1 cellular context compared by ENCODE assay signal in the genomic region with DNA sequence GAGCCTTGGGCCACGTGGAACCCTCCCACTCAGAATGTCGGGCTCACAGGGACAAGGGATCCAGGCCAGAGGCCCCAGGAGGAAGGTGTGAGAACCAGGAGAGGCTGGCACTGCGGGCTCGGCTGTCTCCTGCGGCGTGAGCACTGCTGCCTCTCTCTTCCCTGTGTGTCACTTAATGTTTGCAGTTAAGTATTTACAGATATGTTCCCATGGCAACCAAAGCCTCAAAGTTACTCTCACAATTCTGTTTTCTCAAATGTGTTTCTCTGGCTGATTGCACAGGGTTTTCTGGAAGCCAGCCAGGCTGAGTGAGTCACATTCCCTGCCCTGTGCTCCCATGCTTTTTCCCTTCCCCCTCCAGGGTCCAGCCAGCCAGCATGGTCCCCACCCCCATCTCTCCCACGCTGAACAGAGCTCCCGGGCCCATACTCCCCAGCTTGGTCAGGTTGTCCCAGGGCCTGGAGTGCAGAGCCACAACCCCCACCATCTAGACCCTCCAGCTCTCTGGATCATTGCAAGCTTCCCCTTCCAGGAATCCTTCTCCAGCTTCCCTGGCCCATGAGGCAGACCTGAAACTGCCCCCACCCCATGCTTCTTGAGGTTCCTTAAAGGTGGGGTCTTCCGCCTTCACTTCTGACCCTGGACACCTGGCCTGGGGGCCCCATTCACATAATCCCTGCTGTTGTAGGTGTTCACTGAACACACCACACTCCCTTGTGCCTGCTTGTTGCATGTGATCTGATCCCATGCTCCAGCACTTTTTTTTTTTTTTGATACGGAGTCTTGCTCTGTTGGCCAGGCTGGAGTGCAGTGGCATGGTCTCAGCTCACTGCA.
TF ChIP-seq lines count a peak whose summit lies in the region.

No MANE protein-coding gene starts in this region.

TF ChIP-seq in HepG2, 621 proteins besides CTCF, POLR2A, EP300 and RAD21 (continued from another document and continues in another):
- TF ChIP-seq, protein P1, sequence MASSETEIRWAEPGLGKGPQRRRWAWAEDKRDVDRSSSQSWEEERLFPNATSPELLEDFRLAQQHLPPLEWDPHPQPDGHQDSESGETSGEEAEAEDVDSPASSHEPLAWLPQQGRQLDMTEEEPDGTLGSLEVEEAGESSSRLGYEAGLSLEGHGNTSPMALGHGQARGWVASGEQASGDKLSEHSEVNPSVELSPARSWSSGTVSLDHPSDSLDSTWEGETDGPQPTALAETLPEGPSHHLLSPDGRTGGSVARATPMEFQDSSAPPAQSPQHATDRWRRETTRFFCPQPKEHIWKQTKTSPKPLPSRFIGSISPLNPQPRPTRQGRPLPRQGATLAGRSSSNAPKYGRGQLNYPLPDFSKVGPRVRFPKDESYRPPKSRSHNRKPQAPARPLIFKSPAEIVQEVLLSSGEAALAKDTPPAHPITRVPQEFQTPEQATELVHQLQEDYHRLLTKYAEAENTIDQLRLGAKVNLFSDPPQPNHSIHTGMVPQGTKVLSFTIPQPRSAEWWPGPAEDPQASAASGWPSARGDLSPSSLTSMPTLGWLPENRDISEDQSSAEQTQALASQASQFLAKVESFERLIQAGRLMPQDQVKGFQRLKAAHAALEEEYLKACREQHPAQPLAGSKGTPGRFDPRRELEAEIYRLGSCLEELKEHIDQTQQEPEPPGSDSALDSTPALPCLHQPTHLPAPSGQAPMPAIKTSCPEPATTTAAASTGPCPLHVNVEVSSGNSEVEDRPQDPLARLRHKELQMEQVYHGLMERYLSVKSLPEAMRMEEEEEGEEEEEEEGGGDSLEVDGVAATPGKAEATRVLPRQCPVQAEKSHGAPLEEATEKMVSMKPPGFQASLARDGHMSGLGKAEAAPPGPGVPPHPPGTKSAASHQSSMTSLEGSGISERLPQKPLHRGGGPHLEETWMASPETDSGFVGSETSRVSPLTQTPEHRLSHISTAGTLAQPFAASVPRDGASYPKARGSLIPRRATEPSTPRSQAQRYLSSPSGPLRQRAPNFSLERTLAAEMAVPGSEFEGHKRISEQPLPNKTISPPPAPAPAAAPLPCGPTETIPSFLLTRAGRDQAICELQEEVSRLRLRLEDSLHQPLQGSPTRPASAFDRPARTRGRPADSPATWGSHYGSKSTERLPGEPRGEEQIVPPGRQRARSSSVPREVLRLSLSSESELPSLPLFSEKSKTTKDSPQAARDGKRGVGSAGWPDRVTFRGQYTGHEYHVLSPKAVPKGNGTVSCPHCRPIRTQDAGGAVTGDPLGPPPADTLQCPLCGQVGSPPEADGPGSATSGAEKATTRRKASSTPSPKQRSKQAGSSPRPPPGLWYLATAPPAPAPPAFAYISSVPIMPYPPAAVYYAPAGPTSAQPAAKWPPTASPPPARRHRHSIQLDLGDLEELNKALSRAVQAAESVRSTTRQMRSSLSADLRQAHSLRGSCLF (CRISPR knock-in tag; IDR thresholded peaks at IDR 0.05; ENCODE audit: borderline replicate concordance) = no peak
- TF ChIP-seq ZZZ3 (CRISPR knock-in tag; IDR thresholded peaks at IDR 0.05; ENCODE audit: borderline replicate concordance) (no peak), SMARCC2 (IDR thresholded peaks at IDR 0.05) (no peak), ZFP90 (CRISPR knock-in tag; IDR thresholded peaks at IDR 0.05; ENCODE audit: borderline replicate concordance) (no peak), ZFYVE20 (CRISPR knock-in tag; IDR thresholded peaks at IDR 0.05; ENCODE audit: borderline replicate concordance, low read depth) (no peak), EED (CRISPR knock-in tag; IDR thresholded peaks at IDR 0.05) (no peak), ZNF431 (CRISPR knock-in tag; IDR thresholded peaks at IDR 0.05; ENCODE audit: borderline replicate concordance, low read depth) (0 out of 2 replicates have a peak, but pooled peaks have one; percentile 42), TAF1 (CRISPR knock-in tag; IDR thresholded peaks at IDR 0.05) (no peak), MXD4 (CRISPR knock-in tag; IDR thresholded peaks at IDR 0.05) (no peak), ESRRA (CRISPR knock-in tag; IDR thresholded peaks at IDR 0.05; ENCODE audit: low read depth) (no peak), ZNF749 (CRISPR knock-in tag; IDR thresholded peaks at IDR 0.05; ENCODE audit: borderline replicate concordance) (no peak), CC2D1A (CRISPR knock-in tag; IDR thresholded peaks at IDR 0.05) (no peak), ZC3H13 (CRISPR knock-in tag; IDR thresholded peaks at IDR 0.05) (no peak), ONECUT2 (CRISPR knock-in tag; IDR thresholded peaks at IDR 0.05) (no peak), ZNF672 (CRISPR knock-in tag; IDR thresholded peaks at IDR 0.05) (no peak)
- TF ChIP-seq, protein P2, sequence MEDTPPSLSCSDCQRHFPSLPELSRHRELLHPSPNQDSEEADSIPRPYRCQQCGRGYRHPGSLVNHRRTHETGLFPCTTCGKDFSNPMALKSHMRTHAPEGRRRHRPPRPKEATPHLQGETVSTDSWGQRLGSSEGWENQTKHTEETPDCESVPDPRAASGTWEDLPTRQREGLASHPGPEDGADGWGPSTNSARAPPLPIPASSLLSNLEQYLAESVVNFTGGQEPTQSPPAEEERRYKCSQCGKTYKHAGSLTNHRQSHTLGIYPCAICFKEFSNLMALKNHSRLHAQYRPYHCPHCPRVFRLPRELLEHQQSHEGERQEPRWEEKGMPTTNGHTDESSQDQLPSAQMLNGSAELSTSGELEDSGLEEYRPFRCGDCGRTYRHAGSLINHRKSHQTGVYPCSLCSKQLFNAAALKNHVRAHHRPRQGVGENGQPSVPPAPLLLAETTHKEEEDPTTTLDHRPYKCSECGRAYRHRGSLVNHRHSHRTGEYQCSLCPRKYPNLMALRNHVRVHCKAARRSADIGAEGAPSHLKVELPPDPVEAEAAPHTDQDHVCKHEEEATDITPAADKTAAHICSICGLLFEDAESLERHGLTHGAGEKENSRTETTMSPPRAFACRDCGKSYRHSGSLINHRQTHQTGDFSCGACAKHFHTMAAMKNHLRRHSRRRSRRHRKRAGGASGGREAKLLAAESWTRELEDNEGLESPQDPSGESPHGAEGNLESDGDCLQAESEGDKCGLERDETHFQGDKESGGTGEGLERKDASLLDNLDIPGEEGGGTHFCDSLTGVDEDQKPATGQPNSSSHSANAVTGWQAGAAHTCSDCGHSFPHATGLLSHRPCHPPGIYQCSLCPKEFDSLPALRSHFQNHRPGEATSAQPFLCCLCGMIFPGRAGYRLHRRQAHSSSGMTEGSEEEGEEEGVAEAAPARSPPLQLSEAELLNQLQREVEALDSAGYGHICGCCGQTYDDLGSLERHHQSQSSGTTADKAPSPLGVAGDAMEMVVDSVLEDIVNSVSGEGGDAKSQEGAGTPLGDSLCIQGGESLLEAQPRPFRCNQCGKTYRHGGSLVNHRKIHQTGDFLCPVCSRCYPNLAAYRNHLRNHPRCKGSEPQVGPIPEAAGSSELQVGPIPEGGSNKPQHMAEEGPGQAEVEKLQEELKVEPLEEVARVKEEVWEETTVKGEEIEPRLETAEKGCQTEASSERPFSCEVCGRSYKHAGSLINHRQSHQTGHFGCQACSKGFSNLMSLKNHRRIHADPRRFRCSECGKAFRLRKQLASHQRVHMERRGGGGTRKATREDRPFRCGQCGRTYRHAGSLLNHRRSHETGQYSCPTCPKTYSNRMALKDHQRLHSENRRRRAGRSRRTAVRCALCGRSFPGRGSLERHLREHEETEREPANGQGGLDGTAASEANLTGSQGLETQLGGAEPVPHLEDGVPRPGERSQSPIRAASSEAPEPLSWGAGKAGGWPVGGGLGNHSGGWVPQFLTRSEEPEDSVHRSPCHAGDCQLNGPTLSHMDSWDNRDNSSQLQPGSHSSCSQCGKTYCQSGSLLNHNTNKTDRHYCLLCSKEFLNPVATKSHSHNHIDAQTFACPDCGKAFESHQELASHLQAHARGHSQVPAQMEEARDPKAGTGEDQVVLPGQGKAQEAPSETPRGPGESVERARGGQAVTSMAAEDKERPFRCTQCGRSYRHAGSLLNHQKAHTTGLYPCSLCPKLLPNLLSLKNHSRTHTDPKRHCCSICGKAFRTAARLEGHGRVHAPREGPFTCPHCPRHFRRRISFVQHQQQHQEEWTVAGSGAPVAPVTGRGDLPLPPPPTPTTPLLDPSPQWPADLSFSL (CRISPR knock-in tag; IDR thresholded peaks at IDR 0.05) = no peak
- TF ChIP-seq, protein P3, sequence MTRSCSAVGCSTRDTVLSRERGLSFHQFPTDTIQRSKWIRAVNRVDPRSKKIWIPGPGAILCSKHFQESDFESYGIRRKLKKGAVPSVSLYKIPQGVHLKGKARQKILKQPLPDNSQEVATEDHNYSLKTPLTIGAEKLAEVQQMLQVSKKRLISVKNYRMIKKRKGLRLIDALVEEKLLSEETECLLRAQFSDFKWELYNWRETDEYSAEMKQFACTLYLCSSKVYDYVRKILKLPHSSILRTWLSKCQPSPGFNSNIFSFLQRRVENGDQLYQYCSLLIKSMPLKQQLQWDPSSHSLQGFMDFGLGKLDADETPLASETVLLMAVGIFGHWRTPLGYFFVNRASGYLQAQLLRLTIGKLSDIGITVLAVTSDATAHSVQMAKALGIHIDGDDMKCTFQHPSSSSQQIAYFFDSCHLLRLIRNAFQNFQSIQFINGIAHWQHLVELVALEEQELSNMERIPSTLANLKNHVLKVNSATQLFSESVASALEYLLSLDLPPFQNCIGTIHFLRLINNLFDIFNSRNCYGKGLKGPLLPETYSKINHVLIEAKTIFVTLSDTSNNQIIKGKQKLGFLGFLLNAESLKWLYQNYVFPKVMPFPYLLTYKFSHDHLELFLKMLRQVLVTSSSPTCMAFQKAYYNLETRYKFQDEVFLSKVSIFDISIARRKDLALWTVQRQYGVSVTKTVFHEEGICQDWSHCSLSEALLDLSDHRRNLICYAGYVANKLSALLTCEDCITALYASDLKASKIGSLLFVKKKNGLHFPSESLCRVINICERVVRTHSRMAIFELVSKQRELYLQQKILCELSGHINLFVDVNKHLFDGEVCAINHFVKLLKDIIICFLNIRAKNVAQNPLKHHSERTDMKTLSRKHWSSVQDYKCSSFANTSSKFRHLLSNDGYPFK (CRISPR knock-in tag; IDR thresholded peaks at IDR 0.05; ENCODE audit: borderline replicate concordance) = no peak
- TF ChIP-seq, protein P4, sequence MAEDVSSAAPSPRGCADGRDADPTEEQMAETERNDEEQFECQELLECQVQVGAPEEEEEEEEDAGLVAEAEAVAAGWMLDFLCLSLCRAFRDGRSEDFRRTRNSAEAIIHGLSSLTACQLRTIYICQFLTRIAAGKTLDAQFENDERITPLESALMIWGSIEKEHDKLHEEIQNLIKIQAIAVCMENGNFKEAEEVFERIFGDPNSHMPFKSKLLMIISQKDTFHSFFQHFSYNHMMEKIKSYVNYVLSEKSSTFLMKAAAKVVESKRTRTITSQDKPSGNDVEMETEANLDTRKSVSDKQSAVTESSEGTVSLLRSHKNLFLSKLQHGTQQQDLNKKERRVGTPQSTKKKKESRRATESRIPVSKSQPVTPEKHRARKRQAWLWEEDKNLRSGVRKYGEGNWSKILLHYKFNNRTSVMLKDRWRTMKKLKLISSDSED (CRISPR knock-in tag; IDR thresholded peaks at IDR 0.05) = no peak
- TF ChIP-seq, protein P5, sequence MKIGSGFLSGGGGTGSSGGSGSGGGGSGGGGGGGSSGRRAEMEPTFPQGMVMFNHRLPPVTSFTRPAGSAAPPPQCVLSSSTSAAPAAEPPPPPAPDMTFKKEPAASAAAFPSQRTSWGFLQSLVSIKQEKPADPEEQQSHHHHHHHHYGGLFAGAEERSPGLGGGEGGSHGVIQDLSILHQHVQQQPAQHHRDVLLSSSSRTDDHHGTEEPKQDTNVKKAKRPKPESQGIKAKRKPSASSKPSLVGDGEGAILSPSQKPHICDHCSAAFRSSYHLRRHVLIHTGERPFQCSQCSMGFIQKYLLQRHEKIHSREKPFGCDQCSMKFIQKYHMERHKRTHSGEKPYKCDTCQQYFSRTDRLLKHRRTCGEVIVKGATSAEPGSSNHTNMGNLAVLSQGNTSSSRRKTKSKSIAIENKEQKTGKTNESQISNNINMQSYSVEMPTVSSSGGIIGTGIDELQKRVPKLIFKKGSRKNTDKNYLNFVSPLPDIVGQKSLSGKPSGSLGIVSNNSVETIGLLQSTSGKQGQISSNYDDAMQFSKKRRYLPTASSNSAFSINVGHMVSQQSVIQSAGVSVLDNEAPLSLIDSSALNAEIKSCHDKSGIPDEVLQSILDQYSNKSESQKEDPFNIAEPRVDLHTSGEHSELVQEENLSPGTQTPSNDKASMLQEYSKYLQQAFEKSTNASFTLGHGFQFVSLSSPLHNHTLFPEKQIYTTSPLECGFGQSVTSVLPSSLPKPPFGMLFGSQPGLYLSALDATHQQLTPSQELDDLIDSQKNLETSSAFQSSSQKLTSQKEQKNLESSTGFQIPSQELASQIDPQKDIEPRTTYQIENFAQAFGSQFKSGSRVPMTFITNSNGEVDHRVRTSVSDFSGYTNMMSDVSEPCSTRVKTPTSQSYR (CRISPR knock-in tag; IDR thresholded peaks at IDR 0.05; ENCODE audit: borderline replicate concordance) = peak; percentile 97
